Comparison of ENCODE assay signal across 31 cellular contexts in the genomic region with DNA sequence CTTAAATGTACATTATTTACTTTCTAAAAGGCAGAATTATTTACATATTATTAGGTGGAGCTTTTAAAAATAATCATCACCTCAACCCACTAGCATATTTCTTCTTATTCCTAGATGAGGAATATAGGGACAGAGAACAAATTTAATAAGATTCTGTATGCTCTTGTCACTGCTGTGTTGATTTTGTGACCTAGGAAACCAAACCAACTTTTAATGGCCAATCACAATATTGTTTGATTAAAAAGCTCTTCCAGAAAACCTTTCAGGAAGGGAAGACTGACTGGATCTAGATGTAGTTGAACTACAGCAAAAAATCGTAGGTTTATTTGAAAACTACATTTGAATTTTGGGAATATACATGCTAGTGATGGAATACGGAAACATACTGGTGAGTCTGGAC.
A peak's percentile ranks its signal among the peaks of the same experiment; 100 is the strongest.
DNase-seq lines count a peak whose midpoint lies in the region; ATAC-seq and TF ChIP-seq lines count a peak whose summit lies in the region.
"Had no signal": no experiment of that assay in that cellular context is flagged by ENCODE, and none has a peak within 500 bp of the region (broad histone marks: within the 10 kb centered on the region; RNA-seq: fewer than 3 reads in every experiment).

No MANE protein-coding gene starts in this region.

- no peak overlapping the region for H3K4me2 ChIP-seq in mesenchymal stem cell (ENCODE audit: low read length, poor library complexity, severe bottlenecking)

- H3K23ac ChIP-seq in mesenchymal stem cell (ENCODE audit: low read length in 2 of 2) = no peak overlapping the region

- H2AK5ac ChIP-seq in mesenchymal stem cell (ENCODE audit: low read length, severe bottlenecking) = no peak overlapping the region

- H3K27me3 ChIP-seq in Panc1 (ENCODE audit: control insufficient read depth, insufficient read depth, low read length) (no peaks in the 10 kb centered on the region), mesenchymal stem cell (ENCODE audit: control insufficient read depth in 1 of 2, insufficient read depth in 1 of 2, low read length in 2 of 2) (no peaks in the 10 kb centered on the region), tibial artery (no peaks in the 10 kb centered on the region)
- H3K27me3 ChIP-seq: foreskin keratinocyte, right lobe of liver, SJSA1 had no signal

- POLR2A ChIA-PET in Panc1 (lab: Charles Lee) = no interaction called here

- H3K14ac ChIP-seq in mesenchymal stem cell (ENCODE audit: low read length in 2 of 2) = no peak overlapping the region

- no peak overlapping the region for H4K8ac ChIP-seq in mesenchymal stem cell (ENCODE audit: low read length)

- no peak for DNase-seq in HFFc6
- DNase-seq in Panc1 (ENCODE audit: low read depth, low spot score) = no peak
- peak; percentile 19 for DNase-seq in mesenchymal stem cell
- DNase-seq in tibial artery = no peak
- no peak for DNase-seq in activated CD4-positive, alpha-beta T cell treated with anti-CD3 and anti-CD28 coated beads for 48 hours
- DNase-seq in putamen (ENCODE audit: low spot score) = no peak
- DNase-seq: activated naive CD4-positive, alpha-beta T cell; activated naive CD8-positive, alpha-beta T cell treated with anti-CD3 and anti-CD28 coated beads, Interleukin-2, amount 50 U/mL, for 24 hours; activated T-cell treated with anti-CD3 and anti-CD28 coated beads, Interleukin-2, amount 50 U/mL, for 72 hours; DND-41; foreskin keratinocyte; GF-D8; Kasumi-1; NCI-H146; NCI-H446; right lobe of liver; RPMI8226; stimulated activated CD4-positive, alpha-beta T cell treated with anti-CD3 and anti-CD28 coated beads, Interleukin-12 subunit alpha, Interleukin-12 subunit beta, amount 100 ng/mL, for 4 hours; stimulated activated CD4-positive, alpha-beta T cell treated with anti-CD3 and anti-CD28 coated beads, Interleukin-2, amount 100 ng/mL, for 48 hours; stimulated activated naive CD8-positive, alpha-beta T cell treated with anti-CD3 and anti-CD28 coated beads, Interleukin-15, amount 100 ng/mL, for 72 hours; T-cell had no signal

- TF ChIP-seq CTCF in HFFc6 (IDR thresholded peaks at IDR 0.05) (no peak), Panc1 (IDR thresholded peaks at IDR 0.05) (no peak), tibial artery (IDR thresholded peaks at IDR 0.05) (no peak)

- H3K4ac ChIP-seq in mesenchymal stem cell (ENCODE audit: low read depth in 1 of 2, low read length in 2 of 2) = no peak overlapping the region

- peak overlapping the region; percentile 24; the same call in 1 of the 2 replicates for H3K27ac Mint-ChIP-seq in HFFc6
- H3K27ac Mint-ChIP-seq: activated naive CD8-positive, alpha-beta T cell treated with anti-CD3 and anti-CD28 coated beads, Interleukin-2, amount 50 U/mL, for 24 hours; stimulated activated naive CD8-positive, alpha-beta T cell treated with anti-CD3 and anti-CD28 coated beads, Interleukin-15, amount 100 ng/mL, for 72 hours; WTC11 had no signal

- H3K36me3 ChIP-seq in Panc1 (ENCODE audit: control insufficient read depth, insufficient read depth, low read length) (peaks cover 16% of the 10 kb centered on the region), mesenchymal stem cell (ENCODE audit: control insufficient read depth in 1 of 2, insufficient read depth in 2 of 2, low read depth in 1 of 2, low read length in 2 of 2) (peaks cover 23 to 28% of the 10 kb centered on the region in 2 experiments), tibial artery (peaks cover 7 to 26% (median 15%) of the 10 kb centered on the region in 3 donors)

- H2BK120ac ChIP-seq in mesenchymal stem cell (ENCODE audit: low read depth, low read length) = no peak overlapping the region

- peaks cover 55% of the 10 kb centered on the region for H3K4me1 ChIP-seq in Panc1 (ENCODE audit: control insufficient read depth, insufficient read depth, low read length)
- no peaks in the 10 kb centered on the region for H3K4me1 ChIP-seq in mesenchymal stem cell (ENCODE audit: control insufficient read depth, insufficient read depth, low read depth, low read length)
- H3K4me1 ChIP-seq in tibial artery = peaks cover 0 to 42% (median 23%) of the 10 kb centered on the region in 4 donors
- H3K4me1 ChIP-seq: foreskin keratinocyte had no signal

- no peak overlapping the region for H3K4me3 ChIP-seq in Panc1 (ENCODE audit: low read depth in 2 of 2, low read length in 2 of 2)
- H3K4me3 ChIP-seq in mesenchymal stem cell (ENCODE audit: insufficient read depth in 1 of 2, low read depth in 1 of 2, low read length in 2 of 2) = no peak overlapping the region
- no peak overlapping the region for H3K4me3 ChIP-seq in tibial artery
- H3K4me3 ChIP-seq: coronary artery, lung, right lobe of liver, SJSA1 had no signal

- peaks cover 26% of the 10 kb centered on the region for H3K36me3 Mint-ChIP-seq in HFFc6 (ENCODE audit: low read depth)
- H3K36me3 Mint-ChIP-seq: WTC11 had no signal

- peaks cover 30% of the 10 kb centered on the region for H3K79me1 ChIP-seq in mesenchymal stem cell (replicated peaks; ENCODE audit: low read length, poor library complexity, severe bottlenecking)

- H3K4me1 Mint-ChIP-seq in HFFc6 (ENCODE audit: low read depth) = peaks cover 49% of the 10 kb centered on the region
- H3K4me1 Mint-ChIP-seq: WTC11 had no signal

- H3K27me3 Mint-ChIP-seq in HFFc6 (ENCODE audit: insufficient read depth) = no peaks in the 10 kb centered on the region; the same call in none of the 2 replicates
- H3K27me3 Mint-ChIP-seq: activated naive CD8-positive, alpha-beta T cell treated with anti-CD3 and anti-CD28 coated beads, Interleukin-2, amount 50 U/mL, for 24 hours; stimulated activated naive CD8-positive, alpha-beta T cell treated with anti-CD3 and anti-CD28 coated beads, Interleukin-15, amount 100 ng/mL, for 72 hours; T-cell had no signal

- CTCF ChIA-PET in Panc1 (lab: Charles Lee) = no interaction called here

- H2BK5ac ChIP-seq in mesenchymal stem cell (ENCODE audit: low read depth, low read length, poor library complexity, severe bottlenecking) = no peak overlapping the region

- no peak overlapping the region for H3K4me3 Mint-ChIP-seq in HFFc6
- H3K4me3 Mint-ChIP-seq: activated naive CD8-positive, alpha-beta T cell treated with anti-CD3 and anti-CD28 coated beads, Interleukin-2, amount 50 U/mL, for 24 hours; activated T-cell treated with anti-CD3 and anti-CD28 coated beads, Interleukin-2, amount 50 U/mL, for 72 hours; neural crest cell; stimulated activated naive CD8-positive, alpha-beta T cell treated with anti-CD3 and anti-CD28 coated beads, Interleukin-15, amount 100 ng/mL, for 72 hours; T-cell; WTC11 had no signal

- no TSS peak for BruUV-seq in Panc1 (replicated peaks; lab: Mats Ljungman, UMichigan)

- H3K27ac ChIP-seq in Panc1 (ENCODE audit: low read length) (peak overlapping the region; percentile 96), mesenchymal stem cell (ENCODE audit: low read length, poor library complexity, severe bottlenecking) (no peak overlapping the region), tibial artery (peak overlapping the region; percentile 4 to 6)
- H3K27ac ChIP-seq: C4-2B, coronary artery, foreskin keratinocyte, SJSA1 had no signal

- no peaks in the 10 kb centered on the region for H3K9me3 Mint-ChIP-seq in HFFc6
- H3K9me3 Mint-ChIP-seq: activated naive CD8-positive, alpha-beta T cell treated with anti-CD3 and anti-CD28 coated beads, Interleukin-2, amount 50 U/mL, for 24 hours; activated T-cell treated with anti-CD3 and anti-CD28 coated beads, Interleukin-2, amount 50 U/mL, for 72 hours; neural crest cell; stimulated activated naive CD8-positive, alpha-beta T cell treated with anti-CD3 and anti-CD28 coated beads, Interleukin-15, amount 100 ng/mL, for 72 hours; T-cell; WTC11 had no signal

- no peak overlapping the region for H4K91ac ChIP-seq in mesenchymal stem cell (ENCODE audit: low read length)

- H2BK12ac ChIP-seq in mesenchymal stem cell (ENCODE audit: low read length in 2 of 2) = no peak overlapping the region

- H3K18ac ChIP-seq in mesenchymal stem cell (ENCODE audit: low read depth in 1 of 2, low read length in 2 of 2) = no peak overlapping the region

- no peaks in the 10 kb centered on the region for H3K9me3 ChIP-seq in Panc1 (ENCODE audit: control insufficient read depth, insufficient read depth, low read depth, low read length)
- H3K9me3 ChIP-seq in mesenchymal stem cell (ENCODE audit: control insufficient read depth, low read length) = no peaks in the 10 kb centered on the region
- no peaks in the 10 kb centered on the region for H3K9me3 ChIP-seq in tibial artery
- H3K9me3 ChIP-seq: right lobe of liver, SJSA1 had no signal

- ATAC-seq in Panc1 (no peak), GM18873 (IDR thresholded peaks at IDR 0.05; ENCODE audit: low FRiP score, unreplicated experiment) (no peak), HG02588 (IDR thresholded peaks at IDR 0.05; ENCODE audit: unreplicated experiment) (no peak)
- ATAC-seq: activated naive CD8-positive, alpha-beta T cell treated with anti-CD3 and anti-CD28 coated beads, Interleukin-2, amount 50 U/mL, for 24 hours; activated T-cell treated with anti-CD3 and anti-CD28 coated beads, Interleukin-2, amount 50 U/mL, for 72 hours; esophagus mucosa; foreskin keratinocyte; HepG2; stimulated activated naive CD8-positive, alpha-beta T cell treated with anti-CD3 and anti-CD28 coated beads, Interleukin-15, amount 100 ng/mL, for 72 hours; T-cell; WTC11 had no signal

- no peak overlapping the region for H2AFZ ChIP-seq in mesenchymal stem cell (ENCODE audit: low read depth, low read length)

- no peak overlapping the region for H3K9ac ChIP-seq in mesenchymal stem cell (ENCODE audit: low read length)

- intact Hi-C loops in Panc1 (cut with micrococcal nuclease; ENCODE audit: unreplicated experiment) = loop anchor here (10.0 kb wide), 1 partner anchor 327 kb away; no protein-coding TSS in a partner anchor
- intact Hi-C loops in tibial artery (cut with DNase I; ENCODE audit: low total_unique reads) = no loop called here

- WGBS in mesenchymal stem cell = 94% methylated on average over 2 of the region's 2 CpGs

- in situ Hi-C loops in Panc1 (cut with HindIII; ENCODE audit: low pct_unique_long_range_greater_than_20kb, low sequenced_read_pairs) = no loop called here

- H2BK15ac ChIP-seq in mesenchymal stem cell (ENCODE audit: low read depth, poor library complexity, severe bottlenecking) = no peak overlapping the region
